Comparison of ENCODE assay signal across 23 cellular contexts in genomic region chr7:48279420-48279819, GRCh38.
"Had no signal": no experiment of that assay in that cellular context is flagged by ENCODE, and none has a peak within 500 bp of the region (broad histone marks: within the 10 kb centered on the region; RNA-seq: fewer than 3 reads in every experiment).

No MANE protein-coding gene starts in this region.

- FAIRE-seq: K562, TTC549 had no signal

- ATAC-seq: activated CD8-positive, alpha-beta T cell treated with anti-CD3 and anti-CD28 coated beads, Interleukin-2, amount 10 ng/mL, durations not matched to agents 7 days and 5 days; K562 had no signal

- H3K27ac Mint-ChIP-seq: activated CD4-positive, alpha-beta T cell treated with anti-CD3 and anti-CD28 coated beads, Interleukin-2, amount 10 ng/mL, durations not matched to agents 7 days and 5 days; activated CD8-positive, alpha-beta T cell treated with anti-CD3 and anti-CD28 coated beads, Interleukin-2, amount 10 ng/mL, durations not matched to agents 7 days and 5 days; activated naive CD4-positive, alpha-beta T cell treated with anti-CD3 and anti-CD28 coated beads, Interleukin-2, amount 10 ng/mL, durations not matched to agents 7 days and 5 days; activated naive CD8-positive, alpha-beta T cell; activated naive CD8-positive, alpha-beta T cell treated with anti-CD3 and anti-CD28 coated beads, Interleukin-2, amount 50 U/mL, for 24 hours; activated T-helper 1 cell treated with anti-CD3 and anti-CD28 coated beads, Interleukin-12 subunit alpha, Interleukin-12 subunit beta, Interleukin-2, Interleukin-4 antibody, amounts not matched to agents 30 ng/mL and 10 ng/mL and 1 ng/mL, durations not matched to agents 14 hours and 24 hours and 36 hours; T-helper 2 cell treated with Interferon-gamma antibody and Interleukin-4, amounts not matched to agents 5 μg/mL and 100 μg/mL, for 36 hours had no signal

- H3K9me3 Mint-ChIP-seq: activated CD4-positive, alpha-beta T cell treated with anti-CD3 and anti-CD28 coated beads, Interleukin-2, amount 10 ng/mL, durations not matched to agents 7 days and 5 days; activated naive CD4-positive, alpha-beta T cell treated with anti-CD3 and anti-CD28 coated beads, Interleukin-2, amount 10 ng/mL, durations not matched to agents 7 days and 5 days; activated naive CD8-positive, alpha-beta T cell treated with anti-CD3 and anti-CD28 coated beads, Interleukin-2, amount 50 U/mL, for 24 hours; activated T-cell treated with anti-CD3 and anti-CD28 coated beads, Interleukin-2, amount 50 U/mL, for 4 hours; activated T-helper 1 cell treated with anti-CD3 and anti-CD28 coated beads, Interleukin-12 subunit alpha, Interleukin-12 subunit beta, Interleukin-2, Interleukin-4 antibody, amounts not matched to agents 30 ng/mL and 10 ng/mL and 1 ng/mL, durations not matched to agents 14 hours and 24 hours and 36 hours; T-helper 2 cell treated with Interferon-gamma antibody and Interleukin-4, amounts not matched to agents 5 μg/mL and 100 μg/mL, for 36 hours had no signal

- DNase-seq: activated CD4-positive, alpha-beta T cell treated with anti-CD3 and anti-CD28 coated beads, Interleukin-2, amount 10 ng/mL, durations not matched to agents 7 days and 5 days; activated CD4-positive, alpha-beta T cell treated with anti-CD3 and anti-CD28 coated beads, Interleukin-2, amount 50 U/mL, for 48 hours; activated CD8-positive, alpha-beta T cell treated with anti-CD3 and anti-CD28 coated beads, Interleukin-2, amount 10 ng/mL, durations not matched to agents 7 days and 5 days; activated effector memory CD4-positive, alpha-beta T cell treated with Interleukin-2 at 50 U/mL for 16 hours; activated naive CD4-positive, alpha-beta T cell treated with anti-CD3 and anti-CD28 coated beads, Interleukin-2, amount 10 ng/mL, durations not matched to agents 7 days and 5 days; activated naive CD8-positive, alpha-beta T cell treated with anti-CD3 and anti-CD28 coated beads, Interleukin-2, amount 50 U/mL, for 24 hours; activated T-cell treated with anti-CD3 and anti-CD28 coated beads, Interleukin-2, amount 50 U/mL, for 4 hours; anterior cingulate cortex; NCI-H1105; NCI-H1417 treated with DMSO at 0.1 percent for 48 hours; NCI-H187 treated with DMSO at 0.1 percent for 48 hours; NCI-H2081 treated with DMSO at 0.1 percent for 48 hours; NCI-H510A; NCI-H526; NCI-H748 treated with DMSO at 0.1 percent for 48 hours; SHP77; SJCRH30 had no signal

- H3K36me3 Mint-ChIP-seq: activated naive CD4-positive, alpha-beta T cell treated with anti-CD3 and anti-CD28 coated beads, Interleukin-2, amount 10 ng/mL, durations not matched to agents 7 days and 5 days; activated naive CD8-positive, alpha-beta T cell had no signal

- H3K9me3 ChIP-seq: SJCRH30 had no signal

- H3K27ac ChIP-seq: SJCRH30, SK-N-MC had no signal

- H3K4me3 ChIP-seq: K562, SJCRH30, SK-N-MC had no signal

- H3K4me3 Mint-ChIP-seq: activated CD4-positive, alpha-beta T cell treated with anti-CD3 and anti-CD28 coated beads, Interleukin-2, amount 10 ng/mL, durations not matched to agents 7 days and 5 days; activated CD8-positive, alpha-beta T cell treated with anti-CD3 and anti-CD28 coated beads, Interleukin-2, amount 10 ng/mL, durations not matched to agents 7 days and 5 days; activated naive CD4-positive, alpha-beta T cell treated with anti-CD3 and anti-CD28 coated beads, Interleukin-2, amount 10 ng/mL, durations not matched to agents 7 days and 5 days; activated naive CD8-positive, alpha-beta T cell; activated naive CD8-positive, alpha-beta T cell treated with anti-CD3 and anti-CD28 coated beads, Interleukin-2, amount 50 U/mL, for 24 hours; activated T-cell treated with anti-CD3 and anti-CD28 coated beads, Interleukin-2, amount 50 U/mL, for 4 hours; activated T-helper 1 cell treated with anti-CD3 and anti-CD28 coated beads, Interleukin-12 subunit alpha, Interleukin-12 subunit beta, Interleukin-2, Interleukin-4 antibody, amounts not matched to agents 30 ng/mL and 10 ng/mL and 1 ng/mL, durations not matched to agents 14 hours and 24 hours and 36 hours; T-helper 2 cell treated with Interferon-gamma antibody and Interleukin-4, amounts not matched to agents 5 μg/mL and 100 μg/mL, for 36 hours had no signal

- H3K4me1 Mint-ChIP-seq: activated naive CD4-positive, alpha-beta T cell treated with anti-CD3 and anti-CD28 coated beads, Interleukin-2, amount 10 ng/mL, durations not matched to agents 7 days and 5 days had no signal

- H3K36me3 ChIP-seq: SJCRH30 had no signal

- H3K4me1 ChIP-seq: SJCRH30 had no signal

- H3K27me3 Mint-ChIP-seq: activated naive CD4-positive, alpha-beta T cell treated with anti-CD3 and anti-CD28 coated beads, Interleukin-2, amount 10 ng/mL, durations not matched to agents 7 days and 5 days had no signal
